Comparison of ENCODE assay signal across 8 cellular contexts in genomic region chrX:153708415-153708814, GRCh38.
DNase-seq lines count a peak whose midpoint lies in the region; ATAC-seq and TF ChIP-seq lines count a peak whose summit lies in the region.

No MANE protein-coding gene starts in this region.

- peak overlapping the region; percentile 17 for H3K27ac ChIP-seq in HUES48 (ENCODE audit: low read depth, low read length)
- H3K27ac ChIP-seq in caudate nucleus (ENCODE audit: low read depth, low read length): no peak overlapping the region

- peaks cover 0 to 11% of the 10 kb centered on the region in 2 donors for H3K4me1 Mint-ChIP-seq in stimulated activated naive B cell treated with anti-CD40 and anti-IgM and Interleukin-4, amounts not matched to agents 10 μg/mL and 1 μg/mL and 100 μg/mL, for 72 hours

- no peak overlapping the region for H3K4me3 ChIP-seq in HUES48 (ENCODE audit: low read depth, low read length)

- peak; percentile 92 for ATAC-seq in SK-N-SH treated with all-trans-retinoic acid at 6 μM for 48 hours
- ATAC-seq in stimulated activated naive B cell treated with anti-CD40 and anti-IgM and Interleukin-4, amounts not matched to agents 10 μg/mL and 1 μg/mL and 100 μg/mL, for 72 hours (replicated peaks): peak; percentile 69 to 82
- no peak for ATAC-seq in HG02588 (IDR thresholded peaks at IDR 0.05; ENCODE audit: unreplicated experiment)
- ATAC-seq in HG03025 (IDR thresholded peaks at IDR 0.05; ENCODE audit: low FRiP score, unreplicated experiment): no peak

- no peaks in the 10 kb centered on the region for H3K27me3 ChIP-seq in HUES48 (ENCODE audit: control insufficient read depth, insufficient read depth, low read length)

- no peak overlapping the region for H3K9ac ChIP-seq in HUES48 (ENCODE audit: low read depth, low read length)

- H3K36me3 ChIP-seq in HUES48 (ENCODE audit: control insufficient read depth, insufficient read depth, low read length): peaks cover 23% of the 10 kb centered on the region

- H3K27ac Mint-ChIP-seq in stimulated activated naive B cell treated with anti-CD40 and anti-IgM and Interleukin-4, amounts not matched to agents 10 μg/mL and 1 μg/mL and 100 μg/mL, for 72 hours: no peak overlapping the region

- no peak overlapping the region for H3K4me3 Mint-ChIP-seq in stimulated activated naive B cell treated with anti-CD40 and anti-IgM and Interleukin-4, amounts not matched to agents 10 μg/mL and 1 μg/mL and 100 μg/mL, for 72 hours

- H3K4me1 ChIP-seq in HUES48 (ENCODE audit: control insufficient read depth, insufficient read depth, low read length): no peaks in the 10 kb centered on the region

- H3K9me3 ChIP-seq in HUES48 (ENCODE audit: control insufficient read depth, insufficient read depth, low read length): peaks cover 10% of the 10 kb centered on the region

- peaks cover 30 to 33% of the 10 kb centered on the region in 2 donors for H3K36me3 Mint-ChIP-seq in stimulated activated naive B cell treated with anti-CD40 and anti-IgM and Interleukin-4, amounts not matched to agents 10 μg/mL and 1 μg/mL and 100 μg/mL, for 72 hours

- H3K9me3 Mint-ChIP-seq in stimulated activated naive B cell treated with anti-CD40 and anti-IgM and Interleukin-4, amounts not matched to agents 10 μg/mL and 1 μg/mL and 100 μg/mL, for 72 hours: no peaks in the 10 kb centered on the region

- DNase-seq in DMS53 (lab: John Stamatoyannopoulos, UW) (peak; percentile 93), caudate nucleus (lab: John Stamatoyannopoulos, UW) (peak in 50 of 61 donors; percentile 3 to 79 (median 32)), left kidney (ENCODE audit: low read depth, low spot score) (peak; percentile 88)
- DNase-seq in stimulated activated naive B cell treated with anti-CD40 and anti-IgM and Interleukin-4, amounts not matched to agents 10 μg/mL and 1 μg/mL and 100 μg/mL, for 72 hours: no peak

- H3K27me3 Mint-ChIP-seq in stimulated activated naive B cell treated with anti-CD40 and anti-IgM and Interleukin-4, amounts not matched to agents 10 μg/mL and 1 μg/mL and 100 μg/mL, for 72 hours: peaks cover 0 to 8% of the 10 kb centered on the region in 2 donors

TF ChIP-seq in SK-N-SH treated with all-trans-retinoic acid at 6 μM for 48 hours, 23 proteins besides CTCF, POLR2A, EP300 and RAD21:
- TF ChIP-seq POU6F1 (CRISPR knock-in tag; IDR thresholded peaks at IDR 0.05; ENCODE audit: borderline replicate concordance, low read depth): no peak
- TF ChIP-seq ZNF565 (CRISPR knock-in tag; conservative IDR thresholded peaks at IDR 0.05; ENCODE audit: low read depth): no peak
- TF ChIP-seq ESRRG (CRISPR knock-in tag; IDR thresholded peaks at IDR 0.05): no peak
- no peak for TF ChIP-seq GLIS3 (CRISPR knock-in tag; IDR thresholded peaks at IDR 0.05)
- TF ChIP-seq ZNF8 (CRISPR knock-in tag; IDR thresholded peaks at IDR 0.05): no peak
- no peak for TF ChIP-seq CREB5 (CRISPR knock-in tag; IDR thresholded peaks at IDR 0.05; ENCODE audit: low read depth)
- TF ChIP-seq ARNTL (CRISPR knock-in tag; IDR thresholded peaks at IDR 0.05; ENCODE audit: borderline replicate concordance, low read depth): no peak
- TF ChIP-seq TCF4 (CRISPR knock-in tag; IDR thresholded peaks at IDR 0.05; ENCODE audit: borderline replicate concordance): no peak
- no peak for TF ChIP-seq ISL1 (CRISPR knock-in tag; IDR thresholded peaks at IDR 0.05)
- TF ChIP-seq ZC3H10 (CRISPR knock-in tag; IDR thresholded peaks at IDR 0.05): no peak
- TF ChIP-seq OSR1 (CRISPR knock-in tag; IDR thresholded peaks at IDR 0.05): no peak
- no peak for TF ChIP-seq SNAI2 (CRISPR knock-in tag; IDR thresholded peaks at IDR 0.05)
- TF ChIP-seq ZNF70 (CRISPR knock-in tag; IDR thresholded peaks at IDR 0.05): no peak
- TF ChIP-seq CSRNP3 (CRISPR knock-in tag; IDR thresholded peaks at IDR 0.05): no peak
- TF ChIP-seq PPARA (CRISPR knock-in tag; IDR thresholded peaks at IDR 0.05; ENCODE audit: borderline replicate concordance): no peak
- no peak for TF ChIP-seq RARB (CRISPR knock-in tag; IDR thresholded peaks at IDR 0.05)
- no peak for TF ChIP-seq ZFP30 (CRISPR knock-in tag; IDR thresholded peaks at IDR 0.05)
TF ChIP-seq in SK-N-SH treated with all-trans-retinoic acid at 6 μM for 48 hours: peak in this region for 0.

Comparison
In these comparisons a context has a peak if more than half of its experiments do, and no peak if none do; other contexts are left out.
1. ATAC-seq: peak in SK-N-SH treated with all-trans-retinoic acid at 6 μM for 48 hours (single experiment) and stimulated activated naive B cell treated with anti-CD40 and anti-IgM and Interleukin-4, amounts not matched to agents 10 μg/mL and 1 μg/mL and 100 μg/mL, for 72 hours (2 of 2); none in HG02588 (single experiment) and HG03025 (single experiment).